1 cellular context compared by ENCODE assay signal in genomic region chr20:33767100-33767499, GRCh38.
A peak's percentile ranks its signal among the peaks of the same experiment; 100 is the strongest.
TF ChIP-seq lines count a peak whose summit lies in the region.

No MANE protein-coding gene starts in this region.

TF ChIP-seq in K562, 482 proteins besides CTCF, POLR2A, EP300 and RAD21:
- TF ChIP-seq, protein P1, sequence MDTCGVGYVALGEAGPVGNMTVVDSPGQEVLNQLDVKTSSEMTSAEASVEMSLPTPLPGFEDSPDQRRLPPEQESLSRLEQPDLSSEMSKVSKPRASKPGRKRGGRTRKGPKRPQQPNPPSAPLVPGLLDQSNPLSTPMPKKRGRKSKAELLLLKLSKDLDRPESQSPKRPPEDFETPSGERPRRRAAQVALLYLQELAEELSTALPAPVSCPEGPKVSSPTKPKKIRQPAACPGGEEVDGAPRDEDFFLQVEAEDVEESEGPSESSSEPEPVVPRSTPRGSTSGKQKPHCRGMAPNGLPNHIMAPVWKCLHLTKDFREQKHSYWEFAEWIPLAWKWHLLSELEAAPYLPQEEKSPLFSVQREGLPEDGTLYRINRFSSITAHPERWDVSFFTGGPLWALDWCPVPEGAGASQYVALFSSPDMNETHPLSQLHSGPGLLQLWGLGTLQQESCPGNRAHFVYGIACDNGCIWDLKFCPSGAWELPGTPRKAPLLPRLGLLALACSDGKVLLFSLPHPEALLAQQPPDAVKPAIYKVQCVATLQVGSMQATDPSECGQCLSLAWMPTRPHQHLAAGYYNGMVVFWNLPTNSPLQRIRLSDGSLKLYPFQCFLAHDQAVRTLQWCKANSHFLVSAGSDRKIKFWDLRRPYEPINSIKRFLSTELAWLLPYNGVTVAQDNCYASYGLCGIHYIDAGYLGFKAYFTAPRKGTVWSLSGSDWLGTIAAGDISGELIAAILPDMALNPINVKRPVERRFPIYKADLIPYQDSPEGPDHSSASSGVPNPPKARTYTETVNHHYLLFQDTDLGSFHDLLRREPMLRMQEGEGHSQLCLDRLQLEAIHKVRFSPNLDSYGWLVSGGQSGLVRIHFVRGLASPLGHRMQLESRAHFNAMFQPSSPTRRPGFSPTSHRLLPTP (IDR thresholded peaks at IDR 0.05; ENCODE audit: borderline replicate concordance, extremely low read depth, insufficient read length): peak; percentile 19
- peak; percentile 87; the same call in 1 of the 2 replicates for TF ChIP-seq ADNP (tag; IDR thresholded peaks at IDR 0.05)
- peak; percentile 43 for TF ChIP-seq POLR3A (IDR thresholded peaks at IDR 0.05; ENCODE audit: borderline replicate concordance, extremely low read depth, insufficient read depth, insufficient read length)
- no peak for TF ChIP-seq ETS2 (tag; IDR thresholded peaks at IDR 0.05; ENCODE audit: borderline replicate concordance, poor library complexity, severe bottlenecking)
